ENCODE assay signal across 12 cellular contexts in genomic region chr14:78997811-78998210, GRCh38.
A peak's percentile ranks its signal among the peaks of the same experiment; 100 is the strongest.
DNase-seq lines count a peak whose midpoint lies in the region; ATAC-seq and TF ChIP-seq lines count a peak whose summit lies in the region.
"Had no signal": no experiment of that assay in that cellular context is flagged by ENCODE, and none has a peak within 500 bp of the region (broad histone marks: within the 10 kb centered on the region; RNA-seq: fewer than 3 reads in every experiment).

No MANE protein-coding gene starts in this region.

- no peak overlapping the region for H3K27ac Mint-ChIP-seq in HFFc6
- no peak overlapping the region for H3K27ac Mint-ChIP-seq in immature natural killer cell
- H3K27ac Mint-ChIP-seq in T-cell, result no peak overlapping the region
- H3K27ac Mint-ChIP-seq: natural killer cell had no signal

- H3K4me1 Mint-ChIP-seq in HFFc6 (ENCODE audit: low read depth) (peaks cover 7% of the 10 kb centered on the region; the same call in 1 of the 2 replicates), immature natural killer cell (no peaks in the 10 kb centered on the region), T-cell (no peaks in the 10 kb centered on the region)
- H3K4me1 Mint-ChIP-seq: natural killer cell had no signal

- DNase-seq in A673 (ENCODE audit: low spot score) (peak; percentile 71), HFFc6 (peak; percentile 24), NCI-H69 (lab: John Stamatoyannopoulos, UW) (peak; percentile 92), glomerular visceral epithelial cell (ENCODE audit: extremely low spot score) (peak; percentile 29), omental fat pad (ENCODE audit: low spot score) (no peak), iPS-NIHi7 (ENCODE audit: extremely low spot score) (no peak), immature natural killer cell (no peak), T-cell (no peak)
- DNase-seq: AML-193; erythroblast; natural killer cell; stimulated activated CD8-positive, alpha-beta memory T cell treated with anti-CD3 and anti-CD28 coated beads, Interleukin-4, amount 100 ng/mL, for 48 hours had no signal

- H3K27me3 ChIP-seq in A673 (replicated peaks; ENCODE audit: insufficient read depth, low read depth, low read length, poor library complexity), result no peaks in the 10 kb centered on the region

- H3K9me3 ChIP-seq in A673 (ENCODE audit: low read depth, low read length, poor library complexity, severe bottlenecking), result no peaks in the 10 kb centered on the region

- TF ChIP-seq CTCF in A673 (conservative IDR thresholded peaks at IDR 0.05; ENCODE audit: low read depth, low read length) (no peak), HFFc6 (IDR thresholded peaks at IDR 0.05) (no peak), omental fat pad (IDR thresholded peaks at IDR 0.05) (no peak)

- peaks cover 1% of the 10 kb centered on the region; the same call in 1 of the 2 replicates for H3K27me3 Mint-ChIP-seq in HFFc6 (ENCODE audit: insufficient read depth)
- no peaks in the 10 kb centered on the region for H3K27me3 Mint-ChIP-seq in immature natural killer cell (ENCODE audit: low read depth in 3 of 3)
- H3K27me3 Mint-ChIP-seq in T-cell, result peaks cover 0 to 10% of the 10 kb centered on the region in 2 donors

- no peak for ATAC-seq in omental fat pad (ENCODE audit: low FRiP score)
- no peak for ATAC-seq in T-cell (replicated peaks in 1 of 4)
- ATAC-seq: natural killer cell had no signal

- no peak overlapping the region for H3K4me3 ChIP-seq in A673 (ENCODE audit: low read depth, low read length, poor library complexity, severe bottlenecking)

- H3K27ac ChIP-seq in A673 (ENCODE audit: low read depth, low read length, poor library complexity, severe bottlenecking), result no peak overlapping the region

- no peaks in the 10 kb centered on the region for H3K36me3 ChIP-seq in A673 (ENCODE audit: insufficient read depth, low read length, poor library complexity, severe bottlenecking)

- CTCF ChIA-PET in A673 (lab: Charles Lee), result no interaction called here
- CTCF ChIA-PET in T-cell (lab: Charles Lee), result no interaction called here

- POLR2A ChIA-PET in A673 (lab: Charles Lee; ENCODE audit: low non-redundant PET) (no interaction called here), T-cell (lab: Charles Lee) (no interaction called here)

- no TSS peak for BruUV-seq in A673 (replicated peaks; lab: Mats Ljungman, UMichigan)

- H3K9me3 Mint-ChIP-seq in HFFc6 (no peaks in the 10 kb centered on the region), immature natural killer cell (peaks cover 0 to 10% (median 4%) of the 10 kb centered on the region in 6 donors), T-cell (peaks cover 0 to 5% (median 2%) of the 10 kb centered on the region in 3 donors)

- H3K36me3 Mint-ChIP-seq in HFFc6 (ENCODE audit: low read depth), result no peaks in the 10 kb centered on the region
- H3K36me3 Mint-ChIP-seq in immature natural killer cell, result no peaks in the 10 kb centered on the region
- no peaks in the 10 kb centered on the region for H3K36me3 Mint-ChIP-seq in T-cell
- H3K36me3 Mint-ChIP-seq: natural killer cell had no signal

- no peak overlapping the region for H3K4me3 Mint-ChIP-seq in HFFc6
- H3K4me3 Mint-ChIP-seq in immature natural killer cell, result no peak overlapping the region
- H3K4me3 Mint-ChIP-seq in T-cell, result no peak overlapping the region
- H3K4me3 Mint-ChIP-seq: natural killer cell had no signal

- H3K4me1 ChIP-seq in A673 (ENCODE audit: insufficient read depth, low read length, poor library complexity, severe bottlenecking), result no peaks in the 10 kb centered on the region

- intact Hi-C loops in A673 (cut with micrococcal nuclease; ENCODE audit: unreplicated experiment), result no loop called here

Comparison
In these comparisons a context has a peak if more than half of its experiments do, and no peak if none do; other contexts are left out.
1. DNase-seq: peak in A673 (single experiment), HFFc6 (single experiment), NCI-H69 (single experiment) and glomerular visceral epithelial cell (single experiment); none in omental fat pad (single experiment), iPS-NIHi7 (single experiment), immature natural killer cell (0 of 3) and T-cell (0 of 34).